8 cellular contexts compared by ENCODE assay signal in the genomic region with DNA sequence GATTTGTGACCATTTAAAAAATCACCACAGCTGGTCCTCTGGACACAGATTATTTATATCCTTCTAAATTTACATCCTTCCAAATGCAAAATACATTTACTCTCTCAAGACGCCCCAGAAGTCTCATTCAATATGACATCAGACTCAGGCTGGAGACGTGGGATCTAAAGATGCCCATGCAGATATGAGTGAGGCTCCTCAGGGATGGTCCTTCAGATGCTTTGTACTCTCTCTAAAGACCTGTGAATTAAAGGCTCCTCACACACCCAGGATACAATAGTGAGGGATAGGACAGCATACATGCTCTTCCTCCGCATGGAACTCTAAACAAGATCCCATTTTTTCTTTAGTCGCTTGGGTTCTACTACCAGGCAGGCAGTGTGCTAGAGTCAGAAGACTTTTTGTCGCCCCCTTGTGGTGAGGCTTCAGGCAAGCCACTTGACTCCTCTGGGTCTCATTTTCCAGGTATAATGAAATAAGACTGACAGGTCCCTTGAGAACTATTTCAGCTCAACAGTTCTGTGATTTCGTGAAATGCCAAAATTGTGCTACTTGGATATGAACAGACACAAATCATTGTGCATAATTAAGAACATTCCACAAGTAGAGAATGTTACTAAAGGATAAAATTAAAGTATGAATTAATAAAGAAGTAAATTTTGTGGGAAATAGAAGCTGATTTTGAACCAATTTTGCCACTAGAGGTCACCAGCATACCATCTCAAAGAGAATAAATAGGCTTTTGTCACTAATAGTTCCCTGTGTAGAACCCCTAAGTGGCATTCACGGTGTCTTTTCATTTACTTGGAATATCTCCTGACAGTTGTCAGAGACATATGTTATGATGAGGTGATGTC. TPM values are rescaled to one million over a fixed set of nuclear protein-coding genes. Genes with fewer than 3 reads are reported as not detected.
DNase-seq lines count a peak whose midpoint lies in the region; ATAC-seq and TF ChIP-seq lines count a peak whose summit lies in the region.

No MANE protein-coding gene starts in this region.

- TF ChIP-seq CTCF in DOHH2 (IDR thresholded peaks at IDR 0.05; ENCODE audit: low read depth, low read length, poor library complexity, severe bottlenecking) (peak; percentile 94), OCI-LY7 (conservative IDR thresholded peaks at IDR 0.05; ENCODE audit: low read length) (peak; percentile 100), esophagus squamous epithelium (IDR thresholded peaks at IDR 0.05) (peak; percentile 77 to 86 (median 82)), nephron (IDR thresholded peaks at IDR 0.05; ENCODE audit: unreplicated experiment in 3 of 3) (peak; percentile 71 to 85 (median 71))

- peak; percentile 86 for DNase-seq in OCI-LY7 (ENCODE audit: low spot score)
- DNase-seq in activated T-cell treated with anti-CD3 and anti-CD28 coated beads for 4 hours, result peak; percentile 74
- DNase-seq in esophagus squamous epithelium (lab: John Stamatoyannopoulos, UW), result no peak
- peak; percentile 73 to 76 for DNase-seq in stimulated activated naive CD8-positive, alpha-beta T cell treated with anti-CD3 and anti-CD28 coated beads, Interleukin-15, amount 100 ng/mL, for 72 hours

- no peak for TF ChIP-seq EP300 in Ishikawa (IDR thresholded peaks at IDR 0.05; ENCODE audit: borderline replicate concordance)

- no peaks in the 10 kb centered on the region for H3K9me3 Mint-ChIP-seq in nephron
- no peaks in the 10 kb centered on the region for H3K9me3 Mint-ChIP-seq in stimulated activated naive CD8-positive, alpha-beta T cell treated with anti-CD3 and anti-CD28 coated beads, Interleukin-15, amount 100 ng/mL, for 72 hours

- H3K36me3 Mint-ChIP-seq in nephron (ENCODE audit: low read depth), result no peaks in the 10 kb centered on the region

- H3K4me3 Mint-ChIP-seq in nephron, result no peak overlapping the region
- H3K4me3 Mint-ChIP-seq in stimulated activated naive CD8-positive, alpha-beta T cell treated with anti-CD3 and anti-CD28 coated beads, Interleukin-15, amount 100 ng/mL, for 72 hours, result no peak overlapping the region

- no peak for TF ChIP-seq POLR2A in esophagus squamous epithelium (IDR thresholded peaks at IDR 0.05)

- no peaks in the 10 kb centered on the region for H3K79me2 ChIP-seq in DOHH2 (ENCODE audit: control insufficient read depth, low read length)
- H3K79me2 ChIP-seq in OCI-LY7 (ENCODE audit: insufficient read depth, low read depth, low read length), result no peaks in the 10 kb centered on the region

- H3K4me3 ChIP-seq in DOHH2 (ENCODE audit: low read length), result no peak overlapping the region
- no peak overlapping the region for H3K4me3 ChIP-seq in OCI-LY7 (ENCODE audit: low read depth, low read length, poor library complexity, severe bottlenecking)
- H3K4me3 ChIP-seq in esophagus squamous epithelium, result no peak overlapping the region

- H3K27me3 Mint-ChIP-seq in nephron (ENCODE audit: low read depth), result peaks cover 10% of the 10 kb centered on the region
- H3K27me3 Mint-ChIP-seq in stimulated activated naive CD8-positive, alpha-beta T cell treated with anti-CD3 and anti-CD28 coated beads, Interleukin-15, amount 100 ng/mL, for 72 hours, result no peaks in the 10 kb centered on the region

- H3K27me3 ChIP-seq in DOHH2 (ENCODE audit: control insufficient read depth, low read length) (peaks cover 14% of the 10 kb centered on the region), esophagus squamous epithelium (peaks cover 0 to 9% (median 0%) of the 10 kb centered on the region in 4 donors)

- WGBS in esophagus squamous epithelium, 2 donors, result 27 to 29% methylated on average over 7 of the region's 7 CpGs

- no peaks in the 10 kb centered on the region for H3F3A ChIP-seq in DOHH2 (ENCODE audit: control insufficient read depth, insufficient read depth)

- POLR2A ChIA-PET in OCI-LY7 (lab: Charles Lee), result interaction anchor here (0.6 to 1.0 kb wide), 5 partner anchors 13 to 528 kb away, joined by 3 to 4 read pairs (median 4); a partner anchor contains a TSS

- peaks cover 9% of the 10 kb centered on the region for H3K4me1 Mint-ChIP-seq in nephron
- H3K4me1 Mint-ChIP-seq in stimulated activated naive CD8-positive, alpha-beta T cell treated with anti-CD3 and anti-CD28 coated beads, Interleukin-15, amount 100 ng/mL, for 72 hours, result no peaks in the 10 kb centered on the region

- H2AFZ ChIP-seq in OCI-LY7 (ENCODE audit: low read length), result no peak overlapping the region

- no peaks in the 10 kb centered on the region for H3K9me3 ChIP-seq in DOHH2 (ENCODE audit: control insufficient read depth, insufficient read depth, low read length)
- H3K9me3 ChIP-seq in OCI-LY7 (ENCODE audit: low read length), result no peaks in the 10 kb centered on the region
- H3K9me3 ChIP-seq in esophagus squamous epithelium, result no peaks in the 10 kb centered on the region

- H3K9me2 ChIP-seq in DOHH2 (replicated peaks; ENCODE audit: control insufficient read depth, low read length), result no peaks in the 10 kb centered on the region
- no peaks in the 10 kb centered on the region for H3K9me2 ChIP-seq in OCI-LY7 (ENCODE audit: insufficient read depth, low read length)

- TF ChIP-seq RAD21 in Ishikawa (IDR thresholded peaks at IDR 0.05; ENCODE audit: low read depth), result peak; percentile 63

- intact Hi-C loops in OCI-LY7 (cut with micrococcal nuclease; ENCODE audit: unreplicated experiment), result loop anchor here (1.0 to 5.0 kb wide), 8 partner anchors 163 to 702 kb away; a partner anchor contains a TSS
- intact Hi-C loops in esophagus squamous epithelium (cut with DNase I), result loop anchor here (10.0 kb wide), 1 partner anchor 245 kb away; no protein-coding TSS in a partner anchor

- peak; percentile 96 for ATAC-seq in GM21717 (IDR thresholded peaks at IDR 0.05; ENCODE audit: unreplicated experiment)
- ATAC-seq in stimulated activated naive CD8-positive, alpha-beta T cell treated with anti-CD3 and anti-CD28 coated beads, Interleukin-15, amount 100 ng/mL, for 72 hours, result peak; percentile 94

- no peaks in the 10 kb centered on the region for H3K36me3 ChIP-seq in DOHH2 (ENCODE audit: control insufficient read depth, low read length)
- H3K36me3 ChIP-seq in OCI-LY7 (ENCODE audit: insufficient read depth, low read length), result no peaks in the 10 kb centered on the region
- no peaks in the 10 kb centered on the region for H3K36me3 ChIP-seq in esophagus squamous epithelium

- CTCF ChIA-PET in OCI-LY7 (lab: Charles Lee; ENCODE audit: unreplicated experiment), result interaction anchor here (0.6 to 1.2 kb wide), 5 partner anchors 8 to 524 kb away, joined by 3 to 6 read pairs (median 3); no protein-coding TSS in a partner anchor

- H3K4me1 ChIP-seq in DOHH2 (ENCODE audit: control insufficient read depth, low read length) (peaks cover 16% of the 10 kb centered on the region), OCI-LY7 (ENCODE audit: insufficient read depth, low read length, poor library complexity, severe bottlenecking) (no peaks in the 10 kb centered on the region), esophagus squamous epithelium (no peaks in the 10 kb centered on the region)

- H3K27ac ChIP-seq in DOHH2 (ENCODE audit: low read depth, low read length) (no peak overlapping the region), OCI-LY7 (ENCODE audit: low read depth, low read length, poor library complexity, severe bottlenecking) (no peak overlapping the region), esophagus squamous epithelium (no peak overlapping the region)

- H3K4me2 ChIP-seq in DOHH2 (ENCODE audit: low read length) (no peak overlapping the region), OCI-LY7 (ENCODE audit: low read length) (no peak overlapping the region)

- no TSS peak for BruUV-seq in OCI-LY7 (replicated peaks; lab: Mats Ljungman, UMichigan)

- peak overlapping the region in 1 of 3 experiments; percentile 57 for H3K27ac Mint-ChIP-seq in nephron
- H3K27ac Mint-ChIP-seq in stimulated activated naive CD8-positive, alpha-beta T cell treated with anti-CD3 and anti-CD28 coated beads, Interleukin-15, amount 100 ng/mL, for 72 hours, result no peak overlapping the region

- H4K20me1 ChIP-seq in DOHH2 (ENCODE audit: control insufficient read depth, insufficient read depth, low read depth, low read length), result no peaks in the 10 kb centered on the region
- H4K20me1 ChIP-seq in OCI-LY7 (ENCODE audit: insufficient read depth, low read length), result no peaks in the 10 kb centered on the region

TF ChIP-seq in Ishikawa, 13 proteins besides CTCF, POLR2A, EP300 and RAD21 (continues in another document):
- TF ChIP-seq TAF1 (IDR thresholded peaks at IDR 0.05; ENCODE audit: low read depth) (no peak), CREB1 (IDR thresholded peaks at IDR 0.05; ENCODE audit: low read depth) (no peak), EGR1 (IDR thresholded peaks at IDR 0.05) (no peak), FOXM1 (IDR thresholded peaks at IDR 0.05; ENCODE audit: borderline replicate concordance, low read depth) (no peak), ZBTB7A (IDR thresholded peaks at IDR 0.05; ENCODE audit: low read depth) (no peak)
- TF ChIP-seq, protein P1, sequence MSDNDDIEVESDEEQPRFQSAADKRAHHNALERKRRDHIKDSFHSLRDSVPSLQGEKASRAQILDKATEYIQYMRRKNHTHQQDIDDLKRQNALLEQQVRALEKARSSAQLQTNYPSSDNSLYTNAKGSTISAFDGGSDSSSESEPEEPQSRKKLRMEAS (IDR thresholded peaks at IDR 0.05), result no peak
- TF ChIP-seq, protein P2, sequence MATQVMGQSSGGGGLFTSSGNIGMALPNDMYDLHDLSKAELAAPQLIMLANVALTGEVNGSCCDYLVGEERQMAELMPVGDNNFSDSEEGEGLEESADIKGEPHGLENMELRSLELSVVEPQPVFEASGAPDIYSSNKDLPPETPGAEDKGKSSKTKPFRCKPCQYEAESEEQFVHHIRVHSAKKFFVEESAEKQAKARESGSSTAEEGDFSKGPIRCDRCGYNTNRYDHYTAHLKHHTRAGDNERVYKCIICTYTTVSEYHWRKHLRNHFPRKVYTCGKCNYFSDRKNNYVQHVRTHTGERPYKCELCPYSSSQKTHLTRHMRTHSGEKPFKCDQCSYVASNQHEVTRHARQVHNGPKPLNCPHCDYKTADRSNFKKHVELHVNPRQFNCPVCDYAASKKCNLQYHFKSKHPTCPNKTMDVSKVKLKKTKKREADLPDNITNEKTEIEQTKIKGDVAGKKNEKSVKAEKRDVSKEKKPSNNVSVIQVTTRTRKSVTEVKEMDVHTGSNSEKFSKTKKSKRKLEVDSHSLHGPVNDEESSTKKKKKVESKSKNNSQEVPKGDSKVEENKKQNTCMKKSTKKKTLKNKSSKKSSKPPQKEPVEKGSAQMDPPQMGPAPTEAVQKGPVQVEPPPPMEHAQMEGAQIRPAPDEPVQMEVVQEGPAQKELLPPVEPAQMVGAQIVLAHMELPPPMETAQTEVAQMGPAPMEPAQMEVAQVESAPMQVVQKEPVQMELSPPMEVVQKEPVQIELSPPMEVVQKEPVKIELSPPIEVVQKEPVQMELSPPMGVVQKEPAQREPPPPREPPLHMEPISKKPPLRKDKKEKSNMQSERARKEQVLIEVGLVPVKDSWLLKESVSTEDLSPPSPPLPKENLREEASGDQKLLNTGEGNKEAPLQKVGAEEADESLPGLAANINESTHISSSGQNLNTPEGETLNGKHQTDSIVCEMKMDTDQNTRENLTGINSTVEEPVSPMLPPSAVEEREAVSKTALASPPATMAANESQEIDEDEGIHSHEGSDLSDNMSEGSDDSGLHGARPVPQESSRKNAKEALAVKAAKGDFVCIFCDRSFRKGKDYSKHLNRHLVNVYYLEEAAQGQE (IDR thresholded peaks at IDR 0.05; ENCODE audit: low read depth), result no peak

RNA-seq across cellular contexts. Expression of a gene that starts 13.6 kb away (rescaled TPM):
- 4.9 and 8.0 TPM in 2 replicates for total RNA-seq in OCI-LY7 (2014; rRNA removed; shearing (Covaris generic))
- total RNA-seq in OCI-LY7 (2022) (16.2 and 18.3 TPM in 2 replicates), esophagus squamous epithelium (10 to 100 TPM; 39.1 to 73.6 (median 50.8) TPM)
